ENCODE assay signal across 1 cellular context in the genomic region with DNA sequence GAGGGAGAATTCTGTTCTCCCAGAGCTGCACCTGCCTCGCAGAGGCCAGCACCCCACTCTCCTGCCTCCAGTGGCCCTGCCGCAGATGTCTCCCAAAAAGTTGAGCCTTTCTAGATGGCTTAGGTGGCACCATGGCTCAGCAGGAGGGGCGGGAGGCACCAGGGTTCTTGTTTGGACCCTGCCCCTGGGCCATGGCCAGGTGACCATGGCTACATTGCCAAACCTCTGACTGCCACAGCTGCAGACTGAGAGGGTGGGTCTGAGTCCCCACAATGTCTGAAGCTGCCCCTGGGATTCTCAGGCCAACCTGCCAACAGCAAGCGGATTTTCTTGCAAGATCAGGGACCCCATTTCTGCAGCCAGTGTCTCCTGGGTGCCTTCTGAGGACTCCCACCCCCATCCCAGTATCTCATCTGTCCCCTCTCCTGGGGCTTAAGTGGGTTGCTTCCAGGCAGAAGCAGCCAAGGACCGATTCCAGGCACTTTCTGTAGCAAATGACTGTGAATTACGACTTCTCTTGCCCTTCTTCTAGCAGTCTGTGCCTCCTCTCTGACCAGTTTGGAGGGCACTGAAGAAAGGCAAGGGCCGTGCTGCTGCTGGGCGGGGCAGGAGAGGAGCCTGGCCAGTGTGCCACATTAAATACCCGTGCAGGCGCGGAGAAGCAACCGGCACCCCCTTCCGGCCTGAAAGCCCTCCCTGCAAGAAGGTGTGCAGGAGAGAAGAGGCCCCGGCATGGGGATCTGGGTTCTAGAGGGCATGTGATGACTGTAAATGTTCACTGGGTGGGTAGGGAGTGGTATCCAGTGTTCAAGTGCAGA.
TF ChIP-seq lines count a peak whose summit lies in the region.

No MANE protein-coding gene starts in this region.

TF ChIP-seq in GM12878, 131 proteins besides CTCF, POLR2A, EP300 and RAD21:
- TF ChIP-seq MYC (IDR thresholded peaks at IDR 0.05; ENCODE audit: insufficient read depth, insufficient read length, insufficient replicate concordance, low read length, severe bottlenecking) (no peak), NR2F1 (conservative IDR thresholded peaks at IDR 0.05) (no peak), YBX1 (IDR thresholded peaks at IDR 0.05) (no peak), TCF12 (IDR thresholded peaks at IDR 0.05; ENCODE audit: low read depth, low read length) (no peak), CHD2 (IDR thresholded peaks at IDR 0.05; ENCODE audit: borderline replicate concordance, low read depth, low read length) (no peak), MXI1 (IDR thresholded peaks at IDR 0.05; ENCODE audit: low read depth, low read length) (no peak), IKZF2 (IDR thresholded peaks at IDR 0.05) (no peak), PAX8 (IDR thresholded peaks at IDR 0.05) (no peak), CBFB (IDR thresholded peaks at IDR 0.05; ENCODE audit: low read depth) (no peak), JUNB (IDR thresholded peaks at IDR 0.05) (no peak), MTA3 (IDR thresholded peaks at IDR 0.05; ENCODE audit: borderline replicate concordance, low read length) (no peak), KLF5 (IDR thresholded peaks at IDR 0.05; ENCODE audit: partially characterized antibody) (no peak), EZH2 (IDR thresholded peaks at IDR 0.05; ENCODE audit: borderline replicate concordance, control insufficient read depth, low read depth, low read length) (no peak), BRCA1 (IDR thresholded peaks at IDR 0.05; ENCODE audit: low read depth, low read length) (no peak), HDGF (IDR thresholded peaks at IDR 0.05) (no peak)
- TF ChIP-seq, protein P1, sequence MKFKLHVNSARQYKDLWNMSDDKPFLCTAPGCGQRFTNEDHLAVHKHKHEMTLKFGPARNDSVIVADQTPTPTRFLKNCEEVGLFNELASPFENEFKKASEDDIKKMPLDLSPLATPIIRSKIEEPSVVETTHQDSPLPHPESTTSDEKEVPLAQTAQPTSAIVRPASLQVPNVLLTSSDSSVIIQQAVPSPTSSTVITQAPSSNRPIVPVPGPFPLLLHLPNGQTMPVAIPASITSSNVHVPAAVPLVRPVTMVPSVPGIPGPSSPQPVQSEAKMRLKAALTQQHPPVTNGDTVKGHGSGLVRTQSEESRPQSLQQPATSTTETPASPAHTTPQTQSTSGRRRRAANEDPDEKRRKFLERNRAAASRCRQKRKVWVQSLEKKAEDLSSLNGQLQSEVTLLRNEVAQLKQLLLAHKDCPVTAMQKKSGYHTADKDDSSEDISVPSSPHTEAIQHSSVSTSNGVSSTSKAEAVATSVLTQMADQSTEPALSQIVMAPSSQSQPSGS (IDR thresholded peaks at IDR 0.05; ENCODE audit: low read length), result no peak
- TF ChIP-seq, protein P2, sequence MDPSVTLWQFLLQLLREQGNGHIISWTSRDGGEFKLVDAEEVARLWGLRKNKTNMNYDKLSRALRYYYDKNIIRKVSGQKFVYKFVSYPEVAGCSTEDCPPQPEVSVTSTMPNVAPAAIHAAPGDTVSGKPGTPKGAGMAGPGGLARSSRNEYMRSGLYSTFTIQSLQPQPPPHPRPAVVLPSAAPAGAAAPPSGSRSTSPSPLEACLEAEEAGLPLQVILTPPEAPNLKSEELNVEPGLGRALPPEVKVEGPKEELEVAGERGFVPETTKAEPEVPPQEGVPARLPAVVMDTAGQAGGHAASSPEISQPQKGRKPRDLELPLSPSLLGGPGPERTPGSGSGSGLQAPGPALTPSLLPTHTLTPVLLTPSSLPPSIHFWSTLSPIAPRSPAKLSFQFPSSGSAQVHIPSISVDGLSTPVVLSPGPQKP (IDR thresholded peaks at IDR 0.05; ENCODE audit: low read depth, low read length), result no peak
- TF ChIP-seq, protein P3, sequence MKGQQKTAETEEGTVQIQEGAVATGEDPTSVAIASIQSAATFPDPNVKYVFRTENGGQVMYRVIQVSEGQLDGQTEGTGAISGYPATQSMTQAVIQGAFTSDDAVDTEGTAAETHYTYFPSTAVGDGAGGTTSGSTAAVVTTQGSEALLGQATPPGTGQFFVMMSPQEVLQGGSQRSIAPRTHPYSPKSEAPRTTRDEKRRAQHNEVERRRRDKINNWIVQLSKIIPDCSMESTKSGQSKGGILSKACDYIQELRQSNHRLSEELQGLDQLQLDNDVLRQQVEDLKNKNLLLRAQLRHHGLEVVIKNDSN (IDR thresholded peaks at IDR 0.05; ENCODE audit: borderline replicate concordance, extremely low read length, insufficient read depth, low read depth, low read length), result no peak
